15 cellular contexts compared by ENCODE assay signal in the genomic region with DNA sequence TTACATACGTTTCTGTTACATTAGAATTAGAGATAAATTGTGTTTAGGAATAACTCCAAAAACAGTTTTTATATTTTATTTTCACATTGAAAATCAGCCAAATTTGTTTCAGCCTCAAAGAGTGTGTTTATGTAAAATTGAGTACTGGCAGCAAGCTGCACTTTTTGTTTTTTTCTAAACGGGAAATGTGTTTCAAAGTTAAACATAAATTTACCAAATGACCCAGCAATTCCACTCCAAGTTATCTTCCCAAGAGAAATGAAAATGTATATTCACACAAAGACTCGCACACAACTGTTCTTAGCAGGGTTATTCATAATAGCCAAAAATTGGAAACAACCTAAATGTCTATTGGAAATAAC. TPM values are rescaled to one million over a fixed set of nuclear protein-coding genes. Genes with fewer than 3 reads are reported as not detected.
DNase-seq lines count a peak whose midpoint lies in the region; ATAC-seq and TF ChIP-seq lines count a peak whose summit lies in the region.
"Had no signal": no experiment of that assay in that cellular context is flagged by ENCODE, and none has a peak within 500 bp of the region (broad histone marks: within the 10 kb centered on the region; RNA-seq: fewer than 3 reads in every experiment).

No MANE protein-coding gene starts in this region.

- DNase-seq in right atrium auricular region (ENCODE audit: low spot score): no peak
- no peak for DNase-seq in Right ventricle myocardium superior
- peak; percentile 56 for DNase-seq in fibroblast of peridontal ligament (ENCODE audit: extremely low read depth)
- no peak for DNase-seq in osteoblast (ENCODE audit: insufficient read length, low spot score, missing footprints)
- DNase-seq in activated T-cell treated with anti-CD3 and anti-CD28 coated beads, Interleukin-2, amount 50 U/mL, for 72 hours: no peak
- no peak for DNase-seq in Peyer's patch
- DNase-seq: Calu3; CD8-positive, alpha-beta T cell; GF-D8; H9 had no signal

- H3K27me3 Mint-ChIP-seq in activated T-cell treated with anti-CD3 and anti-CD28 coated beads, Interleukin-2, amount 50 U/mL, for 72 hours (ENCODE audit: low read depth): peaks cover 13% of the 10 kb centered on the region
- H3K27me3 Mint-ChIP-seq: B cell, IgD-negative memory B cell had no signal

- H3K4me1 ChIP-seq in right atrium auricular region (peaks cover 0 to 8% of the 10 kb centered on the region in 2 donors), osteoblast (ENCODE audit: insufficient read depth, low read length) (peaks cover 6% of the 10 kb centered on the region), Peyer's patch (no peaks in the 10 kb centered on the region)

- H3K36me3 ChIP-seq in right atrium auricular region (no peaks in the 10 kb centered on the region), osteoblast (ENCODE audit: insufficient read depth, low read length) (no peaks in the 10 kb centered on the region), Peyer's patch (no peaks in the 10 kb centered on the region)
- H3K36me3 ChIP-seq: BLaER1 treated with 17β-estradiol and CSF1 and Interleukin-3, amounts not matched to agents 10 nM and 100 nM had no signal

- no peak for TF ChIP-seq POLR2A in Peyer's patch (IDR thresholded peaks at IDR 0.05)

- H3K9me3 ChIP-seq in right atrium auricular region: no peaks in the 10 kb centered on the region
- no peaks in the 10 kb centered on the region for H3K9me3 ChIP-seq in osteoblast (ENCODE audit: low read depth, low read length)
- no peaks in the 10 kb centered on the region for H3K9me3 ChIP-seq in Peyer's patch

- peak overlapping the region; percentile 44 for H3K4me2 ChIP-seq in osteoblast (ENCODE audit: insufficient read depth, low read length)
- H3K4me2 ChIP-seq: BLaER1 treated with 17β-estradiol and CSF1 and Interleukin-3, amounts not matched to agents 10 nM and 100 nM had no signal

- H3K4me3 ChIP-seq in right atrium auricular region (no peak overlapping the region), osteoblast (ENCODE audit: insufficient read depth, low read length) (no peak overlapping the region), Peyer's patch (no peak overlapping the region)
- H3K4me3 ChIP-seq: BLaER1 treated with 17β-estradiol and CSF1 and Interleukin-3, amounts not matched to agents 10 nM and 100 nM; GM12878 had no signal

- H3K79me2 ChIP-seq in osteoblast (ENCODE audit: insufficient read depth, low read length): no peaks in the 10 kb centered on the region

- ATAC-seq in Right ventricle myocardium superior (ENCODE audit: poor library complexity) (no peak), GM19463 (IDR thresholded peaks at IDR 0.05; ENCODE audit: unreplicated experiment) (no peak)
- no peak for ATAC-seq in activated T-cell treated with anti-CD3 and anti-CD28 coated beads, Interleukin-2, amount 50 U/mL, for 72 hours (replicated peaks in 1 of 2)
- ATAC-seq: CD8-positive, alpha-beta T cell; GM12878 had no signal

- H3K4me1 Mint-ChIP-seq in activated T-cell treated with anti-CD3 and anti-CD28 coated beads, Interleukin-2, amount 50 U/mL, for 72 hours (ENCODE audit: low read depth): peaks cover 28% of the 10 kb centered on the region

- no peaks in the 10 kb centered on the region for H3K27me3 ChIP-seq in right atrium auricular region
- H3K27me3 ChIP-seq in osteoblast (ENCODE audit: insufficient read depth, low read length): no peaks in the 10 kb centered on the region
- no peaks in the 10 kb centered on the region for H3K27me3 ChIP-seq in Peyer's patch
- H3K27me3 ChIP-seq: BLaER1 treated with 17β-estradiol and CSF1 and Interleukin-3, amounts not matched to agents 10 nM and 100 nM had no signal

- H4K20me1 ChIP-seq in osteoblast (ENCODE audit: insufficient read depth, low read length): no peaks in the 10 kb centered on the region
- H4K20me1 ChIP-seq: BLaER1 treated with 17β-estradiol and CSF1 and Interleukin-3, amounts not matched to agents 10 nM and 100 nM had no signal

- no peaks in the 10 kb centered on the region for H3K9me3 Mint-ChIP-seq in activated T-cell treated with anti-CD3 and anti-CD28 coated beads, Interleukin-2, amount 50 U/mL, for 72 hours
- H3K9me3 Mint-ChIP-seq: CD8-positive, alpha-beta T cell; H9; IgD-negative memory B cell had no signal

- H3K4me3 Mint-ChIP-seq in activated T-cell treated with anti-CD3 and anti-CD28 coated beads, Interleukin-2, amount 50 U/mL, for 72 hours: no peak overlapping the region
- H3K4me3 Mint-ChIP-seq: B cell; CD8-positive, alpha-beta T cell; H9; IgD-negative memory B cell had no signal

- H2AFZ ChIP-seq in osteoblast (ENCODE audit: low read length): peak overlapping the region; percentile 81

- intact Hi-C loops in Right ventricle myocardium superior (cut with DNase I): no loop called here

- H3K27ac ChIP-seq in right atrium auricular region (peak overlapping the region; percentile 45 to 67), osteoblast (ENCODE audit: low read depth, low read length) (no peak overlapping the region), Peyer's patch (no peak overlapping the region)
- H3K27ac ChIP-seq: BLaER1 treated with 17β-estradiol and CSF1 and Interleukin-3, amounts not matched to agents 10 nM and 100 nM had no signal

- H3K27ac Mint-ChIP-seq in activated T-cell treated with anti-CD3 and anti-CD28 coated beads, Interleukin-2, amount 50 U/mL, for 72 hours: no peak overlapping the region
- H3K27ac Mint-ChIP-seq: B cell; CD8-positive, alpha-beta T cell; IgD-negative memory B cell had no signal

- no peaks in the 10 kb centered on the region for H3K36me3 Mint-ChIP-seq in activated T-cell treated with anti-CD3 and anti-CD28 coated beads, Interleukin-2, amount 50 U/mL, for 72 hours (ENCODE audit: insufficient read depth in 2 of 2)
- H3K36me3 Mint-ChIP-seq: CD8-positive, alpha-beta T cell; IgD-negative memory B cell had no signal

- TF ChIP-seq CTCF in right atrium auricular region (IDR thresholded peaks at IDR 0.05): no peak
- no peak for TF ChIP-seq CTCF in osteoblast (IDR thresholded peaks at IDR 0.05; ENCODE audit: extremely low read depth, low read depth, low read length)
- no peak for TF ChIP-seq CTCF in Peyer's patch (IDR thresholded peaks at IDR 0.05)

RNA-seq across cellular contexts. Expression of a gene that starts 9.4 kb away (rescaled TPM):
- total RNA-seq in right atrium auricular region (100 to 1,000 TPM; 160 to 166 TPM), Right ventricle myocardium superior (216 TPM), osteoblast (255 and 262 TPM in 2 replicates), Peyer's patch (1 to 10 TPM in 1 of 4 donors, under 1 TPM in 3; 0.38 to 3.3 (median 0.53) TPM)
- total RNA-seq in activated T-cell treated with anti-CD3 and anti-CD28 coated beads, Interleukin-2, amount 50 U/mL, for 72 hours: 10 to 100 TPM; 12.7 to 18.5 TPM
- total RNA-seq: Calu3 had no signal

RNA-seq across cellular contexts. Expression of a gene that starts 51.7 kb away (rescaled TPM):
- 10 to 100 TPM in 1 of 2 donors, 1 to 10 TPM in 1; 9.9 to 10.9 TPM for total RNA-seq in right atrium auricular region
- total RNA-seq in Right ventricle myocardium superior: 10.2 TPM
- total RNA-seq in osteoblast: 53.6 and 55.7 TPM in 2 replicates
- total RNA-seq in activated T-cell treated with anti-CD3 and anti-CD28 coated beads, Interleukin-2, amount 50 U/mL, for 72 hours: 10 to 100 TPM; 40.8 to 50.6 TPM
- 10 to 100 TPM; 25.7 to 34.7 (median 28.3) TPM for total RNA-seq in Peyer's patch

Comparison
In these comparisons a context has a peak if more than half of its experiments do, and no peak if none do; other contexts are left out.
1. H3K27ac ChIP-seq: peak in right atrium auricular region (2 of 2); none in osteoblast (single experiment) and Peyer's patch (0 of 4).
2. RNA of a gene that starts 9.4 kb away (total RNA-seq): 255 to 262 TPM in osteoblast, 216 TPM in Right ventricle myocardium superior (single experiment) and 160 to 166 TPM in right atrium auricular region; 12.7 to 18.5 TPM in activated T-cell treated with anti-CD3 and anti-CD28 coated beads, Interleukin-2, amount 50 U/mL, for 72 hours and 0.38 to 3.3 TPM in Peyer's patch; every median in the first group is over 4 times any median in the second.